16 cellular contexts compared by ENCODE assay signal in the genomic region with DNA sequence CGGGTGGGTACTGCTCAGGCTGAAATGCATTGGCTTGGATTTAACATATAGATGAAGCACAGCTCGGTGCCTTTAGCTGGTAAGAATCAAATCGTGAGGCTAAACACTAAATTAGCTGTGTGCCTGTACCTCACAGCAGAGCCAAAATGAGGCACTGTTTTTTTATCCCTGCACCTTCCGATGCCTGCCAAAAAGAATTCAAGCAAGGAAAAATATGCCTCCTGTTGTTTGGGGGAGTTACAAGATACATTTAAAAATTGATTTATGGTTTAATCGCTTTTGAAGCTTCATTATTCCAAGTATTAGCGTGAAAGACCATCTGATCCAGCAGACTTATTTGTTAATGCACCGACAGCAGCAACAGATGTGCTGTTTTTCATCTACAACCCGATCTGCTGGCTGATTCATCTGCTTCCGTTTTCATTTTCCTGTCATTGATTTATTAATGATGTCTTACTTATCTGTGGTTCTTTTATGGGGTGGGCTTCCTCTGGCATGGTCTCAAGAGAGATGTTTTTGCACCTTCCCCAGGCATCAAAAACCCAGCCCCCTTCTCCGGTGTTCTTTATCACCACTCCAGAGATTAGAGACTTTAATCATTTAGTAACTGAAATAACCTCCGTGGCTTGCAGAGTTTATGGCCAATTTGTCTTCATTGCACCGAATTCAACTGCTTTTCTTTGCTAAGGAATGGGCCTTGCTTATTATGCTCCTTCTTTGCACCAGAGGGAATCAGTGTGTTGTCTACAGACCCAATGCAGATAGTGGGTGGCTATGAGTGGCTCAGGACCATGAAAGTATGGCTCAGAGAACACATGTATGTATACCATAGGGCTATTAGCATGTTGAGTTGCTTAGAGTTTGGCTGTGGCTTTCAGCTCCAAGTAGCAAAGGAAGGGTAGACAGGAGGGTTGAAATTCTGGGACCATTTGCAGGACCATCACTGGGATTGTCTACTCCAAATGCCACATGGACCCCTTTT.
A peak's percentile ranks its signal among the peaks of the same experiment; 100 is the strongest.
DNase-seq lines count a peak whose midpoint lies in the region; ATAC-seq and TF ChIP-seq lines count a peak whose summit lies in the region.
"Had no signal": no experiment of that assay in that cellular context is flagged by ENCODE, and none has a peak within 500 bp of the region (broad histone marks: within the 10 kb centered on the region; RNA-seq: fewer than 3 reads in every experiment).

No MANE protein-coding gene starts in this region.

- no peak for ATAC-seq in activated CD8-positive, alpha-beta T cell treated with anti-CD3 and anti-CD28 coated beads, Interleukin-2, amount 10 ng/mL, durations not matched to agents 7 days and 5 days
- no peak for ATAC-seq in memory B cell (ENCODE audit: low read depth)
- ATAC-seq: body of pancreas, heart left ventricle, left lung, sciatic nerve had no signal

- H3K4me1 Mint-ChIP-seq in activated CD8-positive, alpha-beta T cell treated with anti-CD3 and anti-CD28 coated beads, Interleukin-2, amount 10 ng/mL, durations not matched to agents 7 days and 5 days (ENCODE audit: low read depth): peaks cover 16% of the 10 kb centered on the region
- H3K4me1 Mint-ChIP-seq in memory B cell: peaks cover 4% of the 10 kb centered on the region
- H3K4me1 Mint-ChIP-seq: neural crest cell had no signal

- H3K36me3 Mint-ChIP-seq in activated CD8-positive, alpha-beta T cell treated with anti-CD3 and anti-CD28 coated beads, Interleukin-2, amount 10 ng/mL, durations not matched to agents 7 days and 5 days (ENCODE audit: low read depth): no peaks in the 10 kb centered on the region
- no peaks in the 10 kb centered on the region for H3K36me3 Mint-ChIP-seq in memory B cell

- H3K4me3 Mint-ChIP-seq in activated CD8-positive, alpha-beta T cell treated with anti-CD3 and anti-CD28 coated beads, Interleukin-2, amount 10 ng/mL, durations not matched to agents 7 days and 5 days: peak overlapping the region; percentile 59
- peak overlapping the region; percentile 74 for H3K4me3 Mint-ChIP-seq in memory B cell
- H3K4me3 Mint-ChIP-seq: neural crest cell had no signal

- TF ChIP-seq CTCF in transverse colon (IDR thresholded peaks at IDR 0.05): no peak

- 48 to 53% methylated on average over 11 to 12 of the region's 12 CpGs for WGBS in transverse colon (ENCODE audit: low coverage in 1 of 2), 2 donors

- H3K4me1 ChIP-seq in transverse colon: no peaks in the 10 kb centered on the region
- H3K4me1 ChIP-seq: body of pancreas, left lung had no signal

- peak; percentile 58 for DNase-seq in CMK (ENCODE audit: low read depth)
- peak; percentile 92 for DNase-seq in NCI-H1694 (lab: John Stamatoyannopoulos, UW)
- DNase-seq in activated CD8-positive, alpha-beta T cell treated with anti-CD3 and anti-CD28 coated beads, Interleukin-2, amount 10 ng/mL, durations not matched to agents 7 days and 5 days: no peak
- DNase-seq in memory B cell (ENCODE audit: low spot score in 2 of 2): no peak
- no peak for DNase-seq in transverse colon
- no peak for DNase-seq in OCI-M1 (lab: John Stamatoyannopoulos, UW)
- DNase-seq in H7: no peak
- no peak for DNase-seq in posterior vena cava (ENCODE audit: low spot score)
- DNase-seq: body of pancreas; effector memory CD4-positive, alpha-beta T cell; heart left ventricle; left lung; NCI-H1092 treated with DMSO at 0.1 percent for 48 hours; Right ventricle myocardium superior had no signal

- H3K36me3 ChIP-seq in transverse colon (no peaks in the 10 kb centered on the region), H7 (replicated peaks; ENCODE audit: control insufficient read depth, insufficient read depth, low read length) (no peaks in the 10 kb centered on the region)
- H3K36me3 ChIP-seq: heart left ventricle, left lung had no signal

- H3K27ac ChIP-seq in transverse colon: no peak overlapping the region
- H3K27ac ChIP-seq: body of pancreas, heart left ventricle, left lung had no signal

- no peaks in the 10 kb centered on the region for H3K9me3 ChIP-seq in transverse colon
- H3K9me3 ChIP-seq: body of pancreas, left lung had no signal

- no peak overlapping the region for H3K27ac Mint-ChIP-seq in activated CD8-positive, alpha-beta T cell treated with anti-CD3 and anti-CD28 coated beads, Interleukin-2, amount 10 ng/mL, durations not matched to agents 7 days and 5 days
- peak overlapping the region; percentile 26 for H3K27ac Mint-ChIP-seq in memory B cell

- no peak for TF ChIP-seq EP300 in transverse colon (IDR thresholded peaks at IDR 0.05; ENCODE audit: low read depth)

- POLR2A ChIA-PET in activated CD8-positive, alpha-beta T cell treated with anti-CD3 and anti-CD28 coated beads, Interleukin-2, amount 10 ng/mL, durations not matched to agents 7 days and 5 days (lab: Charles Lee): interaction anchor here (0.5 kb wide), 1 partner anchor 169 kb away, joined by 3 read pairs; no protein-coding TSS in a partner anchor

- no peaks in the 10 kb centered on the region for H3K27me3 ChIP-seq in transverse colon
- no peaks in the 10 kb centered on the region for H3K27me3 ChIP-seq in H7 (ENCODE audit: control insufficient read depth, insufficient read depth, low read length)
- H3K27me3 ChIP-seq: body of pancreas, heart left ventricle, left lung had no signal

- H3K4me3 ChIP-seq in transverse colon (no peak overlapping the region), H7 (ENCODE audit: insufficient read depth, low read depth, low read length) (no peak overlapping the region)
- H3K4me3 ChIP-seq: body of pancreas, heart left ventricle, left lung had no signal

- TF ChIP-seq POLR2A in transverse colon (IDR thresholded peaks at IDR 0.05): no peak

- H3K27me3 Mint-ChIP-seq in activated CD8-positive, alpha-beta T cell treated with anti-CD3 and anti-CD28 coated beads, Interleukin-2, amount 10 ng/mL, durations not matched to agents 7 days and 5 days (ENCODE audit: low read depth): peaks cover 20% of the 10 kb centered on the region
- no peaks in the 10 kb centered on the region for H3K27me3 Mint-ChIP-seq in memory B cell

- CTCF ChIA-PET in activated CD8-positive, alpha-beta T cell treated with anti-CD3 and anti-CD28 coated beads, Interleukin-2, amount 10 ng/mL, durations not matched to agents 7 days and 5 days (lab: Charles Lee): no interaction called here

- H3K9me3 Mint-ChIP-seq in activated CD8-positive, alpha-beta T cell treated with anti-CD3 and anti-CD28 coated beads, Interleukin-2, amount 10 ng/mL, durations not matched to agents 7 days and 5 days (ENCODE audit: insufficient read depth): no peaks in the 10 kb centered on the region
- no peaks in the 10 kb centered on the region for H3K9me3 Mint-ChIP-seq in memory B cell

- intact Hi-C loops in transverse colon (cut with DNase I; ENCODE audit: low total_unique reads) (no loop called here), posterior vena cava (cut with DNase I) (no loop called here)

- in situ Hi-C loops in transverse colon (cut with MboI; ENCODE audit: low pct_ligation_motif_present in 1 of 4, low pct_unique_long_range_greater_than_20kb in 1 of 4, low sequenced_read_pairs in 3 of 4): no loop called here

Comparison
In these comparisons a context has a peak if more than half of its experiments do, and no peak if none do; other contexts are left out.
1. DNase-seq: peak in CMK (single experiment) and NCI-H1694 (single experiment); none in activated CD8-positive, alpha-beta T cell treated with anti-CD3 and anti-CD28 coated beads, Interleukin-2, amount 10 ng/mL, durations not matched to agents 7 days and 5 days (single experiment), memory B cell (0 of 2), transverse colon (single experiment), OCI-M1 (single experiment), H7 (single experiment) and posterior vena cava (single experiment).